In genomic region chr18:25019086-25019860, GRCh38 we compare ENCODE assay signal across 30 cellular contexts.
A peak's percentile ranks its signal among the peaks of the same experiment; 100 is the strongest.
DNase-seq lines count a peak whose midpoint lies in the region; ATAC-seq, FAIRE-seq and TF ChIP-seq lines count a peak whose summit lies in the region.
"Had no signal": no experiment of that assay in that cellular context is flagged by ENCODE, and none has a peak within 500 bp of the region (broad histone marks: within the 10 kb centered on the region; RNA-seq: fewer than 3 reads in every experiment).

No MANE protein-coding gene starts in this region.

- H3K27me3 Mint-ChIP-seq in activated T-cell treated with anti-CD3 and anti-CD28 coated beads, Interleukin-2, amount 50 U/mL, for 72 hours (ENCODE audit: low read depth) = no peaks in the 10 kb centered on the region

- H3K27ac ChIP-seq in dorsolateral prefrontal cortex (peak overlapping the region in 51 of 59 donors; percentile 1 to 88 (median 68)), mesenchymal stem cell (ENCODE audit: low read length, poor library complexity, severe bottlenecking) (no peak overlapping the region), temporal lobe (ENCODE audit: low read depth, low read length) (peak overlapping the region; percentile 2), HepG2 (ENCODE audit: extremely low read length, insufficient read depth, low read length) (no peak overlapping the region)
- H3K27ac ChIP-seq: 22Rv1, body of pancreas, C4-2B, left ventricle myocardium inferior, PC-9, upper lobe of right lung had no signal

- no peak for TF ChIP-seq RAD21 in HepG2 (CRISPR knock-in tag; IDR thresholded peaks at IDR 0.05)

- H3K4me2 ChIP-seq in mesenchymal stem cell (ENCODE audit: low read length, poor library complexity, severe bottlenecking) (no peak overlapping the region), HepG2 (ENCODE audit: low read depth, low read length) (no peak overlapping the region)
- H3K4me2 ChIP-seq: PC-9 had no signal

- H2AFZ ChIP-seq in mesenchymal stem cell (ENCODE audit: low read depth, low read length) (no peak overlapping the region), HepG2 (ENCODE audit: low read length) (no peak overlapping the region)
- H2AFZ ChIP-seq: PC-9 had no signal

- TF ChIP-seq EP300 in HepG2 (IDR thresholded peaks at IDR 0.05; ENCODE audit: low read depth in 2 of 2, low read length in 2 of 2) (no peak), HepG2 (CRISPR knock-in tag; IDR thresholded peaks at IDR 0.05; ENCODE audit: borderline replicate concordance) (no peak)

- H3K79me2 ChIP-seq in HepG2 (ENCODE audit: insufficient read depth, low read length) = no peaks in the 10 kb centered on the region

- H3K9me3 ChIP-seq in mesenchymal stem cell (ENCODE audit: control insufficient read depth, low read length) (no peaks in the 10 kb centered on the region), HepG2 (ENCODE audit: low read length) (no peaks in the 10 kb centered on the region)
- H3K9me3 ChIP-seq: body of pancreas, upper lobe of right lung had no signal

- POLR2A ChIA-PET in HepG2 (lab: Yijun Ruan, JAX) = no interaction called here

- no peaks in the 10 kb centered on the region for H3K79me1 ChIP-seq in mesenchymal stem cell (replicated peaks; ENCODE audit: low read length, poor library complexity, severe bottlenecking)

- CTCF ChIA-PET in HepG2 (lab: Yijun Ruan, JAX; ENCODE audit: low intra/inter-chr PET ratio, low total read pairs) = no interaction called here

- in situ Hi-C loops in HepG2 (cut with HindIII; ENCODE audit: extremely low pct_ligation_motif_present, low pct_unique_long_range_greater_than_20kb) = no loop called here

- no peak for TF ChIP-seq CTCF in dorsolateral prefrontal cortex (IDR thresholded peaks at IDR 0.05 in 54 of 56, conservative IDR thresholded peaks at IDR 0.05 in 2 of 56; ENCODE audit: low read depth in 1 of 56, partially characterized antibody in 56 of 56)
- TF ChIP-seq CTCF in HepG2 (CRISPR knock-in tag; IDR thresholded peaks at IDR 0.05) = no peak

- peak overlapping the region; percentile 65 for H4K8ac ChIP-seq in mesenchymal stem cell (ENCODE audit: low read length)

- peak overlapping the region in 1 of 59 donors; percentile 20 for H3K4me3 ChIP-seq in dorsolateral prefrontal cortex
- H3K4me3 ChIP-seq in mesenchymal stem cell (ENCODE audit: insufficient read depth in 1 of 2, low read depth in 1 of 2, low read length in 2 of 2) = no peak overlapping the region
- H3K4me3 ChIP-seq in HepG2 (replicated peaks in 1 of 3; ENCODE audit: insufficient read depth in 1 of 3, low read depth in 2 of 3, low read length in 3 of 3) = no peak overlapping the region
- H3K4me3 ChIP-seq: body of pancreas, left ventricle myocardium inferior, PC-9, upper lobe of right lung had no signal

- no peak for ATAC-seq in HepG2
- no peak for ATAC-seq in activated T-cell treated with anti-CD3 and anti-CD28 coated beads, Interleukin-2, amount 50 U/mL, for 72 hours (replicated peaks in 1 of 2)
- ATAC-seq: activated CD4-positive, alpha-beta T cell treated with anti-CD3 and anti-CD28 coated beads for 36 hours; activated CD8-positive, alpha-beta T cell treated with anti-CD3 and anti-CD28 coated beads for 36 hours; body of pancreas; naive thymus-derived CD8-positive, alpha-beta T cell; Right ventricle myocardium inferior; upper lobe of right lung had no signal

- no peak overlapping the region for H3K23ac ChIP-seq in mesenchymal stem cell (ENCODE audit: low read length in 2 of 2)

- no peak overlapping the region for H2BK12ac ChIP-seq in mesenchymal stem cell (ENCODE audit: low read length in 2 of 2)

- H2AK5ac ChIP-seq in mesenchymal stem cell (ENCODE audit: low read length, severe bottlenecking) = no peak overlapping the region

- peak; percentile 16 for DNase-seq in NCI-H1694 treated with DMSO at 0.1 percent for 48 hours (lab: John Stamatoyannopoulos, UW)
- no peak for DNase-seq in NCI-H1694 (lab: John Stamatoyannopoulos, UW)
- peak in 2 of 10 donors; percentile 35 to 56 for DNase-seq in dorsolateral prefrontal cortex
- peak; percentile 3 for DNase-seq in mesenchymal stem cell
- DNase-seq in HepG2 (ENCODE audit: low spot score) = no peak
- DNase-seq in activated T-cell treated with anti-CD3 and anti-CD28 coated beads, Interleukin-2, amount 50 U/mL, for 72 hours = no peak
- no peak for DNase-seq in NOMO-1 (lab: John Stamatoyannopoulos, UW; ENCODE audit: unreplicated experiment in 2 of 2)
- DNase-seq: activated CD4-positive, alpha-beta T cell treated with anti-CD3 and anti-CD28 coated beads for 36 hours; activated CD8-positive, alpha-beta memory T cell treated with anti-CD3 and anti-CD28 coated beads, Interleukin-2, amount 50 U/mL, for 48 hours; activated CD8-positive, alpha-beta T cell treated with anti-CD3 and anti-CD28 coated beads for 36 hours; activated naive CD4-positive, alpha-beta T cell treated with anti-CD3 and anti-CD28 coated beads for 36 hours; body of pancreas; COR-L47; dermis blood vessel endothelial cell; immature natural killer cell; left ventricle myocardium inferior; MV-4-11; naive thymus-derived CD8-positive, alpha-beta T cell; NCI-H1436 treated with DMSO at 0.1 percent for 48 hours; NCI-H2107; PC-9; stimulated activated CD4-positive, alpha-beta T cell treated with anti-CD3 and anti-CD28 coated beads, Interleukin-15, amount 100 ng/mL, for 24 hours; stimulated activated CD4-positive, alpha-beta T cell treated with anti-CD3 and anti-CD28 coated beads, Interleukin-4, amount 100 ng/mL, for 4 hours; upper lobe of right lung had no signal

- intact Hi-C loops in dorsolateral prefrontal cortex (cut with DNase I) = loop anchor here in 1 of 2 donors (5.0 kb wide), 1 partner anchor 38 kb away; no protein-coding TSS in a partner anchor
- intact Hi-C loops in HepG2 (cut with micrococcal nuclease; ENCODE audit: unreplicated experiment) = no loop called here

- BruUV-seq in HepG2 (replicated peaks; lab: Mats Ljungman, UMichigan) = no TSS peak

- H4K91ac ChIP-seq in mesenchymal stem cell (ENCODE audit: low read length) = no peak overlapping the region

- no peak overlapping the region for H3K27ac Mint-ChIP-seq in activated T-cell treated with anti-CD3 and anti-CD28 coated beads, Interleukin-2, amount 50 U/mL, for 72 hours
- H3K27ac Mint-ChIP-seq: activated CD4-positive, alpha-beta T cell treated with anti-CD3 and anti-CD28 coated beads for 36 hours; activated CD8-positive, alpha-beta T cell treated with anti-CD3 and anti-CD28 coated beads for 36 hours; activated naive CD4-positive, alpha-beta T cell treated with anti-CD3 and anti-CD28 coated beads for 36 hours; immature natural killer cell had no signal

- no peaks in the 10 kb centered on the region for H3K4me1 Mint-ChIP-seq in activated T-cell treated with anti-CD3 and anti-CD28 coated beads, Interleukin-2, amount 50 U/mL, for 72 hours (ENCODE audit: low read depth)
- H3K4me1 Mint-ChIP-seq: activated CD4-positive, alpha-beta T cell treated with anti-CD3 and anti-CD28 coated beads for 36 hours; IgD-negative memory B cell; immature natural killer cell; naive thymus-derived CD8-positive, alpha-beta T cell had no signal

- H3K36me3 ChIP-seq in mesenchymal stem cell (ENCODE audit: control insufficient read depth in 1 of 2, insufficient read depth in 2 of 2, low read depth in 1 of 2, low read length in 2 of 2) (no peaks in the 10 kb centered on the region), HepG2 (replicated peaks in 1 of 2; ENCODE audit: control insufficient read depth in 1 of 2, insufficient read depth in 2 of 2, low read length in 2 of 2) (no peaks in the 10 kb centered on the region)
- H3K36me3 ChIP-seq: left ventricle myocardium inferior, upper lobe of right lung had no signal

- H3K36me3 Mint-ChIP-seq in activated T-cell treated with anti-CD3 and anti-CD28 coated beads, Interleukin-2, amount 50 U/mL, for 72 hours (ENCODE audit: insufficient read depth in 2 of 2) = no peaks in the 10 kb centered on the region
- H3K36me3 Mint-ChIP-seq: IgD-negative memory B cell; naive thymus-derived CD8-positive, alpha-beta T cell had no signal

- no peak overlapping the region for H3K9ac ChIP-seq in mesenchymal stem cell (ENCODE audit: low read length)
- H3K9ac ChIP-seq in HepG2 (ENCODE audit: insufficient read depth, low read depth, low read length) = no peak overlapping the region

- peaks cover 1 to 3% of the 10 kb centered on the region in 2 donors for H3K9me3 Mint-ChIP-seq in activated T-cell treated with anti-CD3 and anti-CD28 coated beads, Interleukin-2, amount 50 U/mL, for 72 hours
- H3K9me3 Mint-ChIP-seq: activated CD8-positive, alpha-beta T cell treated with anti-CD3 and anti-CD28 coated beads for 36 hours; activated naive CD4-positive, alpha-beta T cell treated with anti-CD3 and anti-CD28 coated beads for 36 hours had no signal

- no peak overlapping the region for H3K4me3 Mint-ChIP-seq in activated T-cell treated with anti-CD3 and anti-CD28 coated beads, Interleukin-2, amount 50 U/mL, for 72 hours
- H3K4me3 Mint-ChIP-seq: activated CD4-positive, alpha-beta T cell treated with anti-CD3 and anti-CD28 coated beads for 36 hours; activated CD8-positive, alpha-beta T cell treated with anti-CD3 and anti-CD28 coated beads for 36 hours; activated naive CD4-positive, alpha-beta T cell treated with anti-CD3 and anti-CD28 coated beads for 36 hours; IgD-negative memory B cell; immature natural killer cell; naive thymus-derived CD8-positive, alpha-beta T cell had no signal

- no peak overlapping the region for H2BK5ac ChIP-seq in mesenchymal stem cell (ENCODE audit: low read depth, low read length, poor library complexity, severe bottlenecking)

- H3K18ac ChIP-seq in mesenchymal stem cell (ENCODE audit: low read depth in 1 of 2, low read length in 2 of 2) = no peak overlapping the region

- no peak overlapping the region for H3K14ac ChIP-seq in mesenchymal stem cell (ENCODE audit: low read length in 2 of 2)

- no peaks in the 10 kb centered on the region for H4K20me1 ChIP-seq in HepG2 (ENCODE audit: insufficient read depth, low read length)

- TF ChIP-seq POLR2A in HepG2 (IDR thresholded peaks at IDR 0.05; ENCODE audit: insufficient read depth in 1 of 2, low read depth in 2 of 2, low read length in 2 of 2) = no peak

- H2BK120ac ChIP-seq in mesenchymal stem cell (ENCODE audit: low read depth, low read length) = no peak overlapping the region

- H3K4ac ChIP-seq in mesenchymal stem cell (ENCODE audit: low read depth in 1 of 2, low read length in 2 of 2) = no peak overlapping the region

- FAIRE-seq in HepG2 (lab: Jason Lieb, UNC) = no peak
- FAIRE-seq: GM12891 had no signal

- no peaks in the 10 kb centered on the region for H3K4me1 ChIP-seq in mesenchymal stem cell (ENCODE audit: control insufficient read depth, insufficient read depth, low read depth, low read length)
- no peaks in the 10 kb centered on the region for H3K4me1 ChIP-seq in HepG2 (ENCODE audit: insufficient read depth, low read length)
- H3K4me1 ChIP-seq: body of pancreas, left ventricle myocardium inferior, upper lobe of right lung had no signal

- no peak overlapping the region for H2BK15ac ChIP-seq in mesenchymal stem cell (ENCODE audit: low read depth, poor library complexity, severe bottlenecking)

- H3K27me3 ChIP-seq in dorsolateral prefrontal cortex (peaks cover 0 to 7% (median 0%) of the 10 kb centered on the region in 45 donors), mesenchymal stem cell (ENCODE audit: control insufficient read depth in 1 of 2, insufficient read depth in 1 of 2, low read length in 2 of 2) (no peaks in the 10 kb centered on the region), HepG2 (ENCODE audit: control insufficient read depth in 1 of 2, insufficient read depth in 2 of 2, low read length in 2 of 2) (no peaks in the 10 kb centered on the region)
- H3K27me3 ChIP-seq: body of pancreas, upper lobe of right lung had no signal

- 69% methylated on average over 7 of the region's 8 CpGs for whole genome bisulfite sequencing in mesenchymal stem cell
- WGBS in HepG2 (ENCODE audit: low lambda C conversion rate) = 23% methylated on average over 8 of the region's 8 CpGs

Comparison
In these comparisons a context has a peak if more than half of its experiments do, and no peak if none do; other contexts are left out.
1. DNase-seq: peak in NCI-H1694 treated with DMSO at 0.1 percent for 48 hours (single experiment) and mesenchymal stem cell (single experiment); none in NCI-H1694 (single experiment), HepG2 (single experiment), activated T-cell treated with anti-CD3 and anti-CD28 coated beads, Interleukin-2, amount 50 U/mL, for 72 hours (0 of 2) and NOMO-1 (0 of 2).
2. H3K27ac ChIP-seq: peak in dorsolateral prefrontal cortex (51 of 59) and temporal lobe (single experiment); none in mesenchymal stem cell (single experiment) and HepG2 (single experiment).